16 cellular contexts compared by ENCODE assay signal in the genomic region with DNA sequence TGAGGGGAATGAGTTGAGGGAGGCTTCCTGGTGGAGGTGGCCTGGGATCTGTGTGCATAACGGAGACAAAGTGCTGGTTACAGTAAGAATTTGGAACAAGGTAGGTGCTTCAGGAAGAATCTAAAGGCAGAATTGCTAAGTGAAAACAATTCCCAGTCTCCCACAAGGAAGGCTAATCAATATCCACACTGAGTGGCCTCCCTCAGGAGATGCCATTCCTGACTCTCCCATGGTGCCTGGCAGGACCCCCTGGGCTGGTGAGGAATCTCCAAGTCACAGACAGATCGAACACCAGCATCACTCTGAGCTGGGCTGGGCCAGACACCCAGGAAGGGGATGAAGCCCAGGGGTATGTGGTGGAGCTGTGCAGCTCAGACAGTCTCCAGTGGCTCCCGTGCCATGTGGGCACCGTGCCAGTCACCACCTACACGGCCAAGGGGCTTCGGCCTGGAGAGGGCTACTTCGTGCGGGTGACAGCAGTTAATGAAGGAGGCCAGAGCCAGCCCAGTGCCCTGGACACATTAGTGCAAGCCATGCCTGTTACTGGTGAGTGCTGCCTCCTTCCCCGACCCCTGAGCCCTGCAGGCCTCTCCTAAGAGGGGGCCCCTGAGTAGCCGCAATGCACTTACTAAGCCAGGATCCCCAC. TPM values are rescaled to one million over a fixed set of nuclear protein-coding genes. Genes with fewer than 3 reads are reported as not detected.
DNase-seq lines count a peak whose midpoint lies in the region; ATAC-seq and TF ChIP-seq lines count a peak whose summit lies in the region.
"Had no signal": no experiment of that assay in that cellular context is flagged by ENCODE, and none has a peak within 500 bp of the region (broad histone marks: within the 10 kb centered on the region; RNA-seq: fewer than 3 reads in every experiment).

No MANE protein-coding gene starts in this region.

- TF ChIP-seq EP300 in SK-N-SH (IDR thresholded peaks at IDR 0.05; ENCODE audit: borderline replicate concordance in 1 of 2, low read depth in 1 of 2, low read length in 1 of 2): no peak
- TF ChIP-seq EP300 in esophagus muscularis mucosa (IDR thresholded peaks at IDR 0.05): no peak

- ATAC-seq in SK-N-SH treated with all-trans-retinoic acid at 6 μM for 48 hours: no peak
- ATAC-seq: PC-3 had no signal

- H4K20me1 ChIP-seq in SK-N-SH (ENCODE audit: insufficient read depth): no peaks in the 10 kb centered on the region
- H4K20me1 ChIP-seq in BLaER1: no peaks in the 10 kb centered on the region

- H3K4me1 ChIP-seq in SK-N-SH (ENCODE audit: control insufficient read depth in 1 of 2, insufficient read depth in 2 of 2, low read depth in 1 of 2, low read length in 1 of 2): peaks cover 0 to 3% of the 10 kb centered on the region in 2 experiments; a peak in 1 of 4 replicates
- peaks cover 67% of the 10 kb centered on the region for H3K4me1 ChIP-seq in BLaER1
- no peaks in the 10 kb centered on the region for H3K4me1 ChIP-seq in esophagus muscularis mucosa
- no peaks in the 10 kb centered on the region for H3K4me1 ChIP-seq in thyroid gland

- H3K4me3 ChIP-seq in SK-N-SH (ENCODE audit: low read depth in 2 of 2, low read length in 1 of 2) (no peak overlapping the region), BLaER1 (no peak overlapping the region), esophagus muscularis mucosa (no peak overlapping the region), thyroid gland (replicated peaks in 1 of 3) (no peak overlapping the region)

- 80% methylated on average over 3 of the region's 10 CpGs for WGBS in SK-N-SH (ENCODE audit: low lambda C conversion rate)
- WGBS in esophagus muscularis mucosa: 100% methylated on average over 3 of the region's 10 CpGs
- 84 to 91% methylated on average over 3 to 10 of the region's 10 CpGs for WGBS in thyroid gland, 2 donors

- H3F3A ChIP-seq in SK-N-SH (replicated peaks; ENCODE audit: insufficient read depth): no peaks in the 10 kb centered on the region

- no peaks in the 10 kb centered on the region for H3K9me3 Mint-ChIP-seq in osteocyte (ENCODE audit: unreplicated experiment)

- TF ChIP-seq RAD21 in SK-N-SH (IDR thresholded peaks at IDR 0.05; ENCODE audit: low read length): no peak

- no peaks in the 10 kb centered on the region for H3K79me2 ChIP-seq in SK-N-SH (ENCODE audit: insufficient read depth)

- no peak overlapping the region for H3K4me3 Mint-ChIP-seq in osteocyte (ENCODE audit: unreplicated experiment)

- H3K36me3 Mint-ChIP-seq in osteocyte (ENCODE audit: unreplicated experiment): no peaks in the 10 kb centered on the region

- H3K9ac ChIP-seq in SK-N-SH (no peak overlapping the region), BLaER1 (no peak overlapping the region)
- H3K9ac ChIP-seq: KMS-11 had no signal

- H3K27me3 Mint-ChIP-seq in osteocyte (ENCODE audit: unreplicated experiment): peaks cover 20% of the 10 kb centered on the region

- H3K4me1 Mint-ChIP-seq in osteocyte (ENCODE audit: unreplicated experiment): no peaks in the 10 kb centered on the region

- intact Hi-C loops in esophagus muscularis mucosa (cut with DNase I): loop anchor here (5.0 kb wide), 1 partner anchor 109 kb away; the partner anchor contains the start of gene CACNA1S
- intact Hi-C loops in thyroid gland (cut with DNase I): no loop called here

- H3K27ac ChIP-seq in SK-N-SH (ENCODE audit: low read depth in 2 of 2, low read length in 1 of 2): no peak overlapping the region
- H3K27ac ChIP-seq in BLaER1: 0 out of 2 replicates have a peak overlapping the region, but pooled peaks have one; percentile 44
- H3K27ac ChIP-seq in esophagus muscularis mucosa (replicated peaks in 1 of 4): no peak overlapping the region
- no peak overlapping the region for H3K27ac ChIP-seq in thyroid gland
- H3K27ac ChIP-seq: 22Rv1, KMS-11 had no signal

- H3K9me2 ChIP-seq in SK-N-SH: no peaks in the 10 kb centered on the region

- H3K27ac Mint-ChIP-seq in osteocyte (ENCODE audit: unreplicated experiment): no peak overlapping the region

- CTCF ChIA-PET in SK-N-SH (lab: Yijun Ruan, JAX): interaction anchor here (0.7 to 2.5 kb wide), 11 partner anchors 18 to 249 kb away, joined by 3 to 14 read pairs (median 4); partner anchors contain the start of gene ASCL5

- H3K4me2 ChIP-seq in SK-N-SH (no peak overlapping the region), BLaER1 (no peak overlapping the region)
- H3K4me2 ChIP-seq: KMS-11 had no signal

- H3K36me3 ChIP-seq in SK-N-SH (replicated peaks in 1 of 2; ENCODE audit: control insufficient read depth in 1 of 2, insufficient read depth in 2 of 2, low read length in 1 of 2): no peaks in the 10 kb centered on the region
- no peaks in the 10 kb centered on the region for H3K36me3 ChIP-seq in BLaER1
- H3K36me3 ChIP-seq in esophagus muscularis mucosa: no peaks in the 10 kb centered on the region
- no peaks in the 10 kb centered on the region for H3K36me3 ChIP-seq in thyroid gland

- TF ChIP-seq POLR2A in esophagus muscularis mucosa (IDR thresholded peaks at IDR 0.05; ENCODE audit: low read depth): no peak
- TF ChIP-seq POLR2A in thyroid gland (IDR thresholded peaks at IDR 0.05): no peak

- TF ChIP-seq CTCF in SK-N-SH (IDR thresholded peaks at IDR 0.05) (no peak), esophagus muscularis mucosa (IDR thresholded peaks at IDR 0.05) (no peak), osteocyte (IDR thresholded peaks at IDR 0.05) (no peak), thyroid gland (IDR thresholded peaks at IDR 0.05) (no peak)

- no peaks in the 10 kb centered on the region for H3K27me3 ChIP-seq in SK-N-SH (ENCODE audit: insufficient read depth)
- H3K27me3 ChIP-seq in BLaER1: no peaks in the 10 kb centered on the region
- H3K27me3 ChIP-seq in esophagus muscularis mucosa: no peaks in the 10 kb centered on the region
- H3K27me3 ChIP-seq in thyroid gland: no peaks in the 10 kb centered on the region

- H2AFZ ChIP-seq in SK-N-SH (ENCODE audit: low read depth): no peak overlapping the region

- DNase-seq in SK-N-SH: peak; percentile 29
- peak; percentile 72 for DNase-seq in esophagus muscularis mucosa (ENCODE audit: extremely low spot score)
- DNase-seq in osteocyte (ENCODE audit: extremely low spot score, unreplicated experiment): peak; percentile 82
- DNase-seq in thyroid gland: no peak
- no peak for DNase-seq in NAMALWA (ENCODE audit: low spot score)
- no peak for DNase-seq in central memory CD4-positive, alpha-beta T cell
- DNase-seq: DMS 273 treated with DMSO at 0.1 percent for 48 hours, NCI-H1105, NCI-H187, NCI-H446, PC-3 had no signal

- POLR2A ChIA-PET in SK-N-SH (lab: Yijun Ruan, JAX): no interaction called here

- H3K9me3 ChIP-seq in SK-N-SH (no peaks in the 10 kb centered on the region), BLaER1 (no peaks in the 10 kb centered on the region), esophagus muscularis mucosa (no peaks in the 10 kb centered on the region), thyroid gland (no peaks in the 10 kb centered on the region)

TF ChIP-seq in SK-N-SH, 30 proteins besides CTCF, POLR2A, EP300 and RAD21 (continues in another document):
- TF ChIP-seq USF2 (IDR thresholded peaks at IDR 0.05; ENCODE audit: borderline replicate concordance, low read depth, low read length) (no peak), YY1 (IDR thresholded peaks at IDR 0.05; ENCODE audit: low read depth) (no peak), FOXJ3 (CRISPR knock-in tag; IDR thresholded peaks at IDR 0.05) (no peak), CHD2 (IDR thresholded peaks at IDR 0.05; ENCODE audit: low read length, partially characterized antibody) (no peak), RCOR1 (IDR thresholded peaks at IDR 0.05; ENCODE audit: low read length) (no peak), JUND (IDR thresholded peaks at IDR 0.05) (no peak)

TF ChIP-seq in SK-N-SH treated with all-trans-retinoic acid at 6 μM for 48 hours, 23 proteins besides CTCF, POLR2A, EP300 and RAD21 (continues in another document):
- TF ChIP-seq TOX (CRISPR knock-in tag; IDR thresholded peaks at IDR 0.05; ENCODE audit: borderline replicate concordance) (no peak), ARNTL (CRISPR knock-in tag; IDR thresholded peaks at IDR 0.05; ENCODE audit: borderline replicate concordance, low read depth) (no peak), PPARA (CRISPR knock-in tag; IDR thresholded peaks at IDR 0.05; ENCODE audit: borderline replicate concordance) (no peak), CSDC2 (CRISPR knock-in tag; IDR thresholded peaks at IDR 0.05) (no peak), RARB (CRISPR knock-in tag; IDR thresholded peaks at IDR 0.05) (no peak), SNAI2 (CRISPR knock-in tag; IDR thresholded peaks at IDR 0.05) (no peak), ZNF70 (CRISPR knock-in tag; IDR thresholded peaks at IDR 0.05) (no peak), ZNF565 (CRISPR knock-in tag; conservative IDR thresholded peaks at IDR 0.05; ENCODE audit: low read depth) (no peak)
- TF ChIP-seq, protein P1, sequence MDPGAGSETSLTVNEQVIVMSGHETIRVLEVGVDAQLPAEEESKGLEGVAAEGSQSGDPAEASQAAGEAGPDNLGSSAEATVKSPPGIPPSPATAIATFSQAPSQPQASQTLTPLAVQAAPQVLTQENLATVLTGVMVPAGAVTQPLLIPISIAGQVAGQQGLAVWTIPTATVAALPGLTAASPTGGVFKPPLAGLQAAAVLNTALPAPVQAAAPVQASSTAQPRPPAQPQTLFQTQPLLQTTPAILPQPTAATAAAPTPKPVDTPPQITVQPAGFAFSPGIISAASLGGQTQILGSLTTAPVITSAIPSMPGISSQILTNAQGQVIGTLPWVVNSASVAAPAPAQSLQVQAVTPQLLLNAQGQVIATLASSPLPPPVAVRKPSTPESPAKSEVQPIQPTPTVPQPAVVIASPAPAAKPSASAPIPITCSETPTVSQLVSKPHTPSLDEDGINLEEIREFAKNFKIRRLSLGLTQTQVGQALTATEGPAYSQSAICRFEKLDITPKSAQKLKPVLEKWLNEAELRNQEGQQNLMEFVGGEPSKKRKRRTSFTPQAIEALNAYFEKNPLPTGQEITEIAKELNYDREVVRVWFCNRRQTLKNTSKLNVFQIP (CRISPR knock-in tag; IDR thresholded peaks at IDR 0.05; ENCODE audit: borderline replicate concordance, low read depth): no peak

RNA-seq across cellular contexts. Expression of gene IGFN1, which starts 30.7 kb away (rescaled TPM):
- 0.08 and 0.18 TPM in 2 replicates for polyA plus RNA-seq in SK-N-SH (2012; rRNA removed)
- 0.03 and 0.04 TPM in 2 replicates for polyA plus RNA-seq in SK-N-SH (2012; cell fraction: cytosol; rRNA removed)
- polyA plus RNA-seq in SK-N-SH (2012; cell fraction: nucleus; rRNA removed): 0.46 and 0.90 TPM in 2 replicates
- total RNA-seq in esophagus muscularis mucosa (not detected), osteocyte (3.2 and 3.8 TPM in 2 replicates), thyroid gland (10 to 100 TPM; 16.2 to 78.6 (median 33.0) TPM)
- polyA plus RNA-seq: BJ had no signal

Comparison
In these comparisons a context has a peak if more than half of its experiments do, and no peak if none do; other contexts are left out.
1. DNase-seq: peak in SK-N-SH (single experiment), esophagus muscularis mucosa (single experiment) and osteocyte (single experiment); none in thyroid gland (0 of 2), NAMALWA (single experiment) and central memory CD4-positive, alpha-beta T cell (single experiment).